In the genomic region with DNA sequence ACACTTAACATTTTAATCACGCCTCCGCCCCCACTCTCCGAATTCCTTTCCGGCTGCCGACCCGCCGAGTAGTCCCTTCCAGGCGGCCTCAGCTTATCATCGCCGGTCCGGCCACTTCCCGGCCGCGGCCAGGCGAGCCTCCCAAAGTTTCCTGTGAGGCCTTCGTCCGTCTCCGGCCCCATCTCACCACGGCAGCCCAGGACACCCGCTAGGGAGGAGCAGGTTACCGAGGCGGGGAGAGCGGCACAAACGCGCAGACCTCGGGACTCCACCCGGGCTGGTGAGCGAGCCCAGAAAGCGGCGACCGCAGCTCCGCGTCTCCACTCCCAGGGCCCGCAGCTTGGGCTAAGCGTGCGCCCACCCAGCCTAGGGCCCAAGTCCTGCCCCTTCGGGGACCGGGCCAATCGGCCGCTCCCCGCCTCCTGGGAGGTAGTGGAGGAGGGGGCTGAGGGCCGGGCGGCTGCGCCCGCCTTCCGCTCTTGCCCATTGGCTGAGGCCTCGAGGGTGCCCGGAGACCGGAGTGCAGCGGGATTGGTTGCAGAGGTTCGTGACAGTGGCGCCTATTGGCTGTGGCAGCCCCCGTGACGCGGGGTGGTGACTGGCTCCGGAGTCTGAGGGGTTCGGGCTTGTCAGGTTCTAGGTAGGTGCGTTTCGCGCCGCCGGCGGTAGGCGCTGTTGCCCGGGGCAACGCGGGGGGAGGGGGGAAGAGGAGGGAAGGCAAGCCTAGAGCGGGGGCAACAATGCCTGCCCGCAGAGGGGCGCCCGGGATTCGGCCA, we compare ENCODE assay signal across 8 cellular contexts. TPM values are rescaled to one million over a fixed set of nuclear protein-coding genes. Genes with fewer than 3 reads are reported as not detected.
DNase-seq lines count a peak whose midpoint lies in the region; ATAC-seq and TF ChIP-seq lines count a peak whose summit lies in the region.

No MANE protein-coding gene starts in this region.

- peak overlapping the region; percentile 72 to 99 (median 92) for H3K4me3 ChIP-seq in heart right ventricle
- H3K4me3 ChIP-seq in upper lobe of right lung = peak overlapping the region; percentile 82

- no peaks in the 10 kb centered on the region for H3K27me3 ChIP-seq in heart right ventricle
- no peaks in the 10 kb centered on the region for H3K27me3 ChIP-seq in upper lobe of right lung

- DNase-seq in NCI-H128 (lab: John Stamatoyannopoulos, UW; ENCODE audit: unreplicated experiment) (peak; percentile 92), T follicular helper cell (ENCODE audit: low read depth) (peak; percentile 96), amniotic epithelial cell (ENCODE audit: low read depth) (peak; percentile 99), heart right ventricle (peak; percentile 99), posterior cingulate gyrus (peak; percentile 99 to 100 (median 100)), upper lobe of right lung (peak; percentile 99)

- H3K4me1 ChIP-seq in heart right ventricle (peaks cover 0 to 31% (median 14%) of the 10 kb centered on the region in 9 donors), upper lobe of right lung (peaks cover 4% of the 10 kb centered on the region)

- intact Hi-C loops in heart right ventricle (cut with DNase I) = loop anchor here in 5 of 10 donors (1.0 to 10.0 kb wide), 4 partner anchors 20 to 662 kb away; no protein-coding TSS in a partner anchor
- intact Hi-C loops in posterior cingulate gyrus (cut with DNase I) = loop anchor here (2.0 to 10.0 kb wide), 2 partner anchors 20 to 64 kb away; no protein-coding TSS in a partner anchor
- intact Hi-C loops in upper lobe of right lung (cut with DNase I) = no loop called here

- H3K27ac ChIP-seq in heart right ventricle (peak overlapping the region; percentile 95 to 100 (median 98)), upper lobe of right lung (peak overlapping the region; percentile 98)

- TF ChIP-seq CTCF in GM12874 (IDR thresholded peaks at IDR 0.05; ENCODE audit: insufficient read depth, low read depth, low read length) = peak; percentile 39; the same call in 1 of the 2 replicates
- peak in 3 of 9 donors; percentile 23 to 48 (median 41) for TF ChIP-seq CTCF in heart right ventricle (IDR thresholded peaks at IDR 0.05)
- TF ChIP-seq CTCF in upper lobe of right lung (IDR thresholded peaks at IDR 0.05) = peak; percentile 27

- H3K9me3 ChIP-seq in heart right ventricle (no peaks in the 10 kb centered on the region), upper lobe of right lung (no peaks in the 10 kb centered on the region)

- WGBS in heart right ventricle, 2 donors = 0% methylated on average over 71 to 72 of the region's 72 CpGs

- ATAC-seq in HG02759 (IDR thresholded peaks at IDR 0.05; ENCODE audit: unreplicated experiment) = peak; percentile 94
- ATAC-seq in heart right ventricle = peak; percentile 97 to 100 (median 98)
- peak; percentile 98 for ATAC-seq in upper lobe of right lung

- H3K36me3 ChIP-seq in heart right ventricle (no peaks in the 10 kb centered on the region), upper lobe of right lung (no peaks in the 10 kb centered on the region)

RNA-seq across cellular contexts. Expression of gene FER, which starts 0.8 kb away (rescaled TPM):
- 10 to 100 TPM; 11.7 to 21.9 (median 15.3) TPM for total RNA-seq in heart right ventricle
- polyA plus RNA-seq in heart right ventricle = 1 to 10 TPM; 1.4 to 1.8 TPM
- total RNA-seq in upper lobe of right lung = 33.6 TPM

Comparison
In these comparisons a context has a peak if more than half of its experiments do, and no peak if none do; other contexts are left out.
1. Peak in every context shown above with its lines: DNase-seq, ATAC-seq, H3K4me3 ChIP-seq and H3K27ac ChIP-seq.